ENCODE assay signal across 12 cellular contexts in the genomic region with DNA sequence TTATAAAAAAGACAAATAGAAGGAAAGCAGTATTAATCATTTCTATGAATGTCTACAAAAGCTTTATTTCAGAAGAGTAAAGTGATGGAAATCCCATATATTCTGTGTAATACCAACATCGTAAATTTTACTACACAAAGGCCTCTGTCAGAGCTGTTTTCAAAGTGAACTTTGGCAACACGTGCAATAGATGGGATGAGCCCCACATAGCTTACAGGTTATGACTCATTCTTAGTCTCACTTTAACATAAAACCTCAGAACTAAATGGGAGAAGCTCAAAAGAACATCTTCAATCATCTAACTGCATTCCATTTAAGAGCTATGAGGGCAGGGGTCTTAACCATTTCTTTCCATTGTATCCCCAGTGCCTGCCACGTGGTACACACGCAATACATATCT. TPM values are rescaled to one million over a fixed set of nuclear protein-coding genes. Genes with fewer than 3 reads are reported as not detected.
DNase-seq lines count a peak whose midpoint lies in the region; ATAC-seq and TF ChIP-seq lines count a peak whose summit lies in the region.
"Had no signal": no experiment of that assay in that cellular context is flagged by ENCODE, and none has a peak within 500 bp of the region (broad histone marks: within the 10 kb centered on the region; RNA-seq: fewer than 3 reads in every experiment).

No MANE protein-coding gene starts in this region.

- ATAC-seq in activated CD4-positive, CD25-positive, alpha-beta regulatory T cell treated with anti-CD3 and anti-CD28 coated beads, Interleukin-2, amount 50 U/mL, for 24 hours, result peak; percentile 87 to 93
- no peak for ATAC-seq in HG03342 (IDR thresholded peaks at IDR 0.05; ENCODE audit: unreplicated experiment)

- H3K4me3 ChIP-seq in skeletal muscle satellite cell (ENCODE audit: low read length), result no peak overlapping the region

- POLR2A ChIA-PET in RWPE1 (lab: Yijun Ruan, JAX; ENCODE audit: low non-redundant PET), result interaction anchor here (0.7 kb wide), 1 partner anchor 11 kb away, joined by 3 read pairs; the partner anchor contains the start of gene VPS4B

- no peaks in the 10 kb centered on the region for H3K27me3 ChIP-seq in skeletal muscle satellite cell (ENCODE audit: control insufficient read depth, insufficient read depth, low read length)

- H3K4me2 ChIP-seq in skeletal muscle satellite cell (ENCODE audit: low read length), result peak overlapping the region; percentile 43

- DNase-seq in activated CD4-positive, CD25-positive, alpha-beta regulatory T cell treated with anti-CD3 and anti-CD28 coated beads, Interleukin-2, amount 50 U/mL, for 72 hours, result no peak
- DNase-seq in RWPE1 (ENCODE audit: low spot score) (peak; percentile 87), dermis microvascular lymphatic vessel endothelial cell (ENCODE audit: low read depth in 2 of 2) (peak; percentile 15 to 76), head of caudate nucleus (no peak), mucosa of gallbladder (ENCODE audit: low spot score) (no peak)
- DNase-seq: immature natural killer cell, NCI-H1105, OCI-M1 had no signal

- peaks cover 63% of the 10 kb centered on the region for H3K36me3 ChIP-seq in skeletal muscle satellite cell (ENCODE audit: insufficient read depth, low read length)

- intact Hi-C loops in head of caudate nucleus (cut with DNase I), result no loop called here

- peaks cover 37% of the 10 kb centered on the region for H3K4me1 ChIP-seq in skeletal muscle satellite cell (ENCODE audit: control insufficient read depth, insufficient read depth, low read length)

- CTCF ChIA-PET in RWPE1 (lab: Yijun Ruan, JAX), result no interaction called here

- H3K27ac ChIP-seq in RWPE1, result no peak overlapping the region
- H3K27ac ChIP-seq: 22Rv1 had no signal

- no peak overlapping the region for H3K9ac ChIP-seq in skeletal muscle satellite cell (ENCODE audit: low read depth, low read length)

- TF ChIP-seq CTCF in RWPE1 (conservative IDR thresholded peaks at IDR 0.05; ENCODE audit: low read depth), result no peak

- H3K9me3 ChIP-seq in skeletal muscle satellite cell (replicated peaks; ENCODE audit: low read length), result no peaks in the 10 kb centered on the region

RNA-seq across cellular contexts. Expression of gene VPS4B, which starts 11.5 kb away (rescaled TPM):
- total RNA-seq in dermis microvascular lymphatic vessel endothelial cell (42.4 and 42.6 TPM in 2 replicates), mucosa of gallbladder (80.5 TPM)
- 29.9 and 32.4 TPM in 2 replicates for total RNA-seq in skeletal muscle satellite cell (2012; rRNA removed)

RNA-seq across cellular contexts. Expression of gene KDSR, which starts 43.8 kb away (rescaled TPM):
- total RNA-seq in dermis microvascular lymphatic vessel endothelial cell (11.3 and 20.7 TPM in 2 replicates), mucosa of gallbladder (59.4 TPM)
- total RNA-seq in skeletal muscle satellite cell (2012; rRNA removed), result 30.8 and 37.8 TPM in 2 replicates

Comparison
In these comparisons a context has a peak if more than half of its experiments do, and no peak if none do; other contexts are left out.
1. DNase-seq: peak in RWPE1 (single experiment) and dermis microvascular lymphatic vessel endothelial cell (2 of 2); none in activated CD4-positive, CD25-positive, alpha-beta regulatory T cell treated with anti-CD3 and anti-CD28 coated beads, Interleukin-2, amount 50 U/mL, for 72 hours (single experiment), head of caudate nucleus (0 of 42) and mucosa of gallbladder (single experiment).